In the genomic region with DNA sequence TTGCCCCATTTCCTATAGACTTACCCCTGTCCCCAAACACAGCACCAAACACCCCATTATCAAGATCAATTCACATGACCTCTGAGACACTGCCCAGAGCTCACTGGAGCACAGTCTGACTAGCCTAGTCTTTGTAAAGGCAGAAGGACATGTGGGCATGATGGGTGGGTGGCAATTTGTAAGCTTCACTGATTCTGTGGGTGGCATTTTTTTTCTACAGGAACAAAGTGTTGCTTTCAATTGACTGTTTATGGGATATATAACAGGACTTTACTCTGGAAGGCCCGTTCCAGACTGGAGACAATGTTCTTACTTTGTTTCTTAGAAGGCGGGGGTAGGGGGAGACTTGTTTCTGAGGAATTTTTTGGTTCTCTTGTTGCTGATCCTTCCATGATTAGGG, we compare ENCODE assay signal across 34 cellular contexts. TPM values are rescaled to one million over a fixed set of nuclear protein-coding genes. Genes with fewer than 3 reads are reported as not detected.
DNase-seq lines count a peak whose midpoint lies in the region; ATAC-seq and FAIRE-seq lines count a peak whose summit lies in the region.
"Had no signal": no experiment of that assay in that cellular context is flagged by ENCODE, and none has a peak within 500 bp of the region (broad histone marks: within the 10 kb centered on the region; RNA-seq: fewer than 3 reads in every experiment).

No MANE protein-coding gene starts in this region.

- H3K36me3 ChIP-seq in CD4-positive, CD25-positive, alpha-beta regulatory T cell (ENCODE audit: control insufficient read depth, insufficient read depth, low read length), result peaks cover 19% of the 10 kb centered on the region
- H3K36me3 ChIP-seq: ovary had no signal

- H3K4me1 Mint-ChIP-seq in CD4-positive, CD25-positive, alpha-beta regulatory T cell, result peaks cover 9 to 20% (median 17%) of the 10 kb centered on the region in 4 donors
- H3K4me1 Mint-ChIP-seq in effector memory CD8-positive, alpha-beta T cell (ENCODE audit: low read depth in 2 of 2), result peaks cover 9 to 17% of the 10 kb centered on the region in 2 donors

- H3K27ac Mint-ChIP-seq in CD4-positive, CD25-positive, alpha-beta regulatory T cell, result peak overlapping the region in 2 of 3 donors; percentile 54 to 80
- peak overlapping the region; percentile 8 to 54 for H3K27ac Mint-ChIP-seq in effector memory CD8-positive, alpha-beta T cell

- H3K9me3 ChIP-seq in CD4-positive, CD25-positive, alpha-beta regulatory T cell (ENCODE audit: control insufficient read depth in 2 of 2, low read length in 2 of 2), result no peaks in the 10 kb centered on the region
- H3K9me3 ChIP-seq: esophagus muscularis mucosa, heart left ventricle, lower lobe of right lung, mucosa of descending colon, ovary, stomach, tibial nerve had no signal

- no peak overlapping the region for H3K27ac ChIP-seq in CD4-positive, CD25-positive, alpha-beta regulatory T cell (ENCODE audit: insufficient read depth, low read length, poor library complexity, severe bottlenecking)
- H3K27ac ChIP-seq: esophagus muscularis mucosa, lower lobe of right lung, ovary, PC-9, stomach had no signal

- no peaks in the 10 kb centered on the region for H3K27me3 ChIP-seq in CD4-positive, CD25-positive, alpha-beta regulatory T cell (ENCODE audit: control insufficient read depth, insufficient read depth, low read length)
- H3K27me3 ChIP-seq: esophagus muscularis mucosa, heart left ventricle, ovary, stomach, tibial nerve had no signal

- intact Hi-C loops in sciatic nerve (cut with DNase I), result no loop called here

- H3K27me3 Mint-ChIP-seq in CD4-positive, CD25-positive, alpha-beta regulatory T cell, result no peaks in the 10 kb centered on the region
- H3K27me3 Mint-ChIP-seq in effector memory CD8-positive, alpha-beta T cell, result no peaks in the 10 kb centered on the region
- H3K27me3 Mint-ChIP-seq: natural killer cell treated with Interleukin-12 subunit alpha and Interleukin-12 subunit beta and Interleukin-15 and Interleukin-18, amount 100 ng/mL, for 72 hours had no signal

- no peak overlapping the region for H3K4me3 Mint-ChIP-seq in CD4-positive, CD25-positive, alpha-beta regulatory T cell
- no peak overlapping the region for H3K4me3 Mint-ChIP-seq in effector memory CD8-positive, alpha-beta T cell
- H3K4me3 Mint-ChIP-seq: natural killer cell treated with Interleukin-12 subunit alpha and Interleukin-12 subunit beta and Interleukin-15 and Interleukin-18, amount 100 ng/mL, for 72 hours had no signal

- no peak for ATAC-seq in CD4-positive, CD25-positive, alpha-beta regulatory T cell (ENCODE audit: low read depth in 2 of 2)
- ATAC-seq in effector memory CD8-positive, alpha-beta T cell (replicated peaks), result no peak
- ATAC-seq in sciatic nerve, result peak; percentile 67
- no peak for ATAC-seq in HG02678 (IDR thresholded peaks at IDR 0.05; ENCODE audit: unreplicated experiment)
- ATAC-seq: lower lobe of right lung; mucosa of descending colon; natural killer cell treated with Interleukin-12 subunit alpha and Interleukin-12 subunit beta and Interleukin-15 and Interleukin-18, amount 100 ng/mL, for 72 hours had no signal

- no peaks in the 10 kb centered on the region for H3K4me1 ChIP-seq in CD4-positive, CD25-positive, alpha-beta regulatory T cell (ENCODE audit: control insufficient read depth, insufficient read depth, low read length, poor library complexity, severe bottlenecking)

- H3K4me3 ChIP-seq in CD4-positive, CD25-positive, alpha-beta regulatory T cell (ENCODE audit: low read depth, low read length), result no peak overlapping the region
- H3K4me3 ChIP-seq: esophagus muscularis mucosa, heart left ventricle, lower lobe of right lung, mucosa of descending colon, ovary, PC-9, smooth muscle cell, stomach, tibial nerve had no signal

- peaks cover 38% of the 10 kb centered on the region for H3K36me3 Mint-ChIP-seq in CD4-positive, CD25-positive, alpha-beta regulatory T cell
- peaks cover 16% of the 10 kb centered on the region for H3K36me3 Mint-ChIP-seq in effector memory CD8-positive, alpha-beta T cell (ENCODE audit: insufficient read depth)

- peak; percentile 64 for FAIRE-seq in HTR-8/SVneo (lab: Jason Lieb, UNC)
- FAIRE-seq: H1 had no signal

- no peaks in the 10 kb centered on the region for H3K9me3 Mint-ChIP-seq in CD4-positive, CD25-positive, alpha-beta regulatory T cell
- no peaks in the 10 kb centered on the region for H3K9me3 Mint-ChIP-seq in effector memory CD8-positive, alpha-beta T cell
- H3K9me3 Mint-ChIP-seq: natural killer cell treated with Interleukin-12 subunit alpha and Interleukin-12 subunit beta and Interleukin-15 and Interleukin-18, amount 100 ng/mL, for 72 hours had no signal

- DNase-seq in CD4-positive, CD25-positive, alpha-beta regulatory T cell, result no peak
- DNase-seq in HTR-8/SVneo (ENCODE audit: insufficient read length, low spot score) (no peak), sciatic nerve (ENCODE audit: low spot score) (no peak), A172 (ENCODE audit: low spot score) (no peak), NCI-H187 (lab: John Stamatoyannopoulos, UW) (no peak), hepatic stellate cell (ENCODE audit: low spot score) (no peak)
- no peak for DNase-seq in effector memory CD8-positive, alpha-beta T cell
- DNase-seq: activated naive CD4-positive, alpha-beta T cell; activated T-cell treated with anti-CD3 and anti-CD28 coated beads, Interleukin-2, amount 50 U/mL, for 48 hours; cortex of kidney; DMS79; foreskin fibroblast; GDM1; heart left ventricle; KG1; lower lobe of right lung; mucosa of descending colon; NCI-H1105; NCI-H1930; NCI-H526 treated with DMSO at 0.1 percent for 48 hours; ovary; PC-9; retina; SHP77; stimulated activated CD4-positive, alpha-beta T cell treated with anti-CD3 and anti-CD28 coated beads, Interleukin-2, amount 100 ng/mL, for 24 hours; stimulated activated CD8-positive, alpha-beta memory T cell treated with anti-CD3 and anti-CD28 coated beads, Interleukin-4, amount 100 ng/mL, for 48 hours; stomach; T-helper 2 cell had no signal

RNA-seq across cellular contexts. Expression of gene NNT, which starts 20.1 kb away (rescaled TPM):
- 55.3 TPM for total RNA-seq in CD4-positive, CD25-positive, alpha-beta regulatory T cell
- 10 to 100 TPM; 46.2 to 64.1 (median 48.4) TPM for polyA plus RNA-seq in CD4-positive, CD25-positive, alpha-beta regulatory T cell
- 38.1 TPM for total RNA-seq in sciatic nerve
- 42.8 and 46.2 TPM in 2 replicates for total RNA-seq in A172 (2014; rRNA removed; shearing (Covaris generic))
